In genomic region chr10:133013478-133013877, GRCh38 we compare ENCODE assay signal across 19 cellular contexts.
DNase-seq lines count a peak whose midpoint lies in the region; ATAC-seq and TF ChIP-seq lines count a peak whose summit lies in the region.
"Had no signal": no experiment of that assay in that cellular context is flagged by ENCODE, and none has a peak within 500 bp of the region (broad histone marks: within the 10 kb centered on the region; RNA-seq: fewer than 3 reads in every experiment).

No MANE protein-coding gene starts in this region.

- peaks cover 0 to 6% of the 10 kb centered on the region in 2 donors for H3K36me3 Mint-ChIP-seq in CD14-positive monocyte
- H3K36me3 Mint-ChIP-seq in naive thymus-derived CD4-positive, alpha-beta T cell, result peaks cover 0 to 4% (median 0%) of the 10 kb centered on the region in 5 donors
- H3K36me3 Mint-ChIP-seq: immature natural killer cell had no signal

- TF ChIP-seq CTCF in CD14-positive monocyte (IDR thresholded peaks at IDR 0.05) (no peak), RWPE1 (conservative IDR thresholded peaks at IDR 0.05; ENCODE audit: low read depth) (no peak)

- intact Hi-C loops in CD14-positive monocyte (cut with micrococcal nuclease), result loop anchor here (5.0 to 10.0 kb wide), 2 partner anchors 231 to 244 kb away; no protein-coding TSS in a partner anchor
- intact Hi-C loops in naive thymus-derived CD4-positive, alpha-beta T cell (cut with micrococcal nuclease), result no loop called here

- H3K27me3 ChIP-seq in naive thymus-derived CD4-positive, alpha-beta T cell (ENCODE audit: control insufficient read depth in 2 of 2, insufficient read depth in 2 of 2, low read length in 2 of 2), result no peaks in the 10 kb centered on the region

- H3K4me3 ChIP-seq in naive thymus-derived CD4-positive, alpha-beta T cell (ENCODE audit: low read length), result no peak overlapping the region
- H3K4me3 ChIP-seq: psoas muscle had no signal

- peak; percentile 21 for ATAC-seq in naive thymus-derived CD4-positive, alpha-beta T cell
- ATAC-seq in HG03378 (IDR thresholded peaks at IDR 0.05; ENCODE audit: unreplicated experiment) (no peak), GM21576 (IDR thresholded peaks at IDR 0.05; ENCODE audit: unreplicated experiment) (no peak), GM19467 (IDR thresholded peaks at IDR 0.05; ENCODE audit: unreplicated experiment) (no peak)
- ATAC-seq: activated naive CD8-positive, alpha-beta T cell treated with anti-CD3 and anti-CD28 coated beads, Interleukin-2, amount 50 U/mL, for 24 hours; activated T-cell treated with anti-CD3 and anti-CD28 coated beads, Interleukin-2, amount 50 U/mL, for 4 hours had no signal

- H3K4me1 Mint-ChIP-seq in CD14-positive monocyte, result peaks cover 41% of the 10 kb centered on the region
- H3K4me1 Mint-ChIP-seq in naive thymus-derived CD4-positive, alpha-beta T cell, result peaks cover 0 to 2% (median 0%) of the 10 kb centered on the region in 7 donors
- H3K4me1 Mint-ChIP-seq: activated CD4-positive, alpha-beta T cell treated with anti-CD3 and anti-CD28 coated beads, Interleukin-2, amount 10 ng/mL, durations not matched to agents 7 days and 5 days; activated naive CD8-positive, alpha-beta T cell treated with anti-CD3 and anti-CD28 coated beads, Interleukin-2, amount 50 U/mL, for 24 hours; immature natural killer cell had no signal

- CTCF ChIA-PET in naive thymus-derived CD4-positive, alpha-beta T cell (lab: Charles Lee), result no interaction called here
- CTCF ChIA-PET in RWPE1 (lab: Yijun Ruan, JAX), result interaction anchor here (0.6 kb wide), 1 partner anchor 393 kb away, joined by 6 read pairs; no protein-coding TSS in a partner anchor

- no peaks in the 10 kb centered on the region for H3K9me3 ChIP-seq in naive thymus-derived CD4-positive, alpha-beta T cell (ENCODE audit: control insufficient read depth in 2 of 3, low read length in 3 of 3)
- H3K9me3 ChIP-seq: psoas muscle had no signal

- no peaks in the 10 kb centered on the region for H3K4me1 ChIP-seq in naive thymus-derived CD4-positive, alpha-beta T cell (ENCODE audit: control insufficient read depth in 2 of 2, insufficient read depth in 2 of 2, low read length in 2 of 2)
- H3K4me1 ChIP-seq: psoas muscle had no signal

- H3K9me3 Mint-ChIP-seq in CD14-positive monocyte, result peaks cover 0 to 7% (median 3%) of the 10 kb centered on the region in 7 donors
- peaks cover 0 to 1% (median 0%) of the 10 kb centered on the region in 11 donors for H3K9me3 Mint-ChIP-seq in naive thymus-derived CD4-positive, alpha-beta T cell
- H3K9me3 Mint-ChIP-seq: activated CD4-positive, alpha-beta T cell treated with anti-CD3 and anti-CD28 coated beads, Interleukin-2, amount 10 ng/mL, durations not matched to agents 7 days and 5 days; activated naive CD8-positive, alpha-beta T cell treated with anti-CD3 and anti-CD28 coated beads, Interleukin-2, amount 50 U/mL, for 24 hours; activated T-cell treated with anti-CD3 and anti-CD28 coated beads, Interleukin-2, amount 50 U/mL, for 4 hours; immature natural killer cell had no signal

- POLR2A ChIA-PET in naive thymus-derived CD4-positive, alpha-beta T cell (lab: Charles Lee), result no interaction called here
- POLR2A ChIA-PET in RWPE1 (lab: Yijun Ruan, JAX; ENCODE audit: low non-redundant PET), result no interaction called here

- H3K27me3 Mint-ChIP-seq in CD14-positive monocyte (ENCODE audit: low read depth in 3 of 3), result peaks cover 0 to 5% (median 2%) of the 10 kb centered on the region in 3 donors
- peaks cover 0 to 6% (median 4%) of the 10 kb centered on the region in 5 donors for H3K27me3 Mint-ChIP-seq in naive thymus-derived CD4-positive, alpha-beta T cell
- H3K27me3 Mint-ChIP-seq: activated CD4-positive, alpha-beta T cell treated with anti-CD3 and anti-CD28 coated beads, Interleukin-2, amount 10 ng/mL, durations not matched to agents 7 days and 5 days had no signal

- H3K27ac ChIP-seq in naive thymus-derived CD4-positive, alpha-beta T cell (ENCODE audit: low read depth, low read length), result no peak overlapping the region
- no peak overlapping the region for H3K27ac ChIP-seq in RWPE1
- H3K27ac ChIP-seq: psoas muscle had no signal

- peak overlapping the region in 2 of 7 donors; percentile 68 to 97 for H3K27ac Mint-ChIP-seq in CD14-positive monocyte
- no peak overlapping the region for H3K27ac Mint-ChIP-seq in naive thymus-derived CD4-positive, alpha-beta T cell
- H3K27ac Mint-ChIP-seq: activated CD4-positive, alpha-beta T cell treated with anti-CD3 and anti-CD28 coated beads, Interleukin-2, amount 10 ng/mL, durations not matched to agents 7 days and 5 days; activated naive CD8-positive, alpha-beta T cell treated with anti-CD3 and anti-CD28 coated beads, Interleukin-2, amount 50 U/mL, for 24 hours; immature natural killer cell had no signal

- H3K36me3 ChIP-seq in naive thymus-derived CD4-positive, alpha-beta T cell (ENCODE audit: control insufficient read depth in 2 of 3, insufficient read depth in 3 of 3, low read length in 3 of 3), result no peaks in the 10 kb centered on the region

- DNase-seq in CD14-positive monocyte (ENCODE audit: low spot score) (peak; percentile 89), NOMO-1 treated with dmso at 0.1 percent for 144 hours (lab: John Stamatoyannopoulos, UW; ENCODE audit: unreplicated experiment) (peak; percentile 47), globus pallidus (ENCODE audit: low spot score) (peak; percentile 10), RWPE1 (ENCODE audit: low spot score) (no peak)
- no peak for DNase-seq in naive thymus-derived CD4-positive, alpha-beta T cell
- DNase-seq: ACHN; activated CD4-positive, alpha-beta T cell treated with anti-CD3 and anti-CD28 coated beads, Interleukin-2, amount 10 ng/mL, durations not matched to agents 7 days and 5 days; activated naive CD8-positive, alpha-beta T cell treated with anti-CD3 and anti-CD28 coated beads, Interleukin-2, amount 50 U/mL, for 24 hours; activated T-cell treated with anti-CD3 and anti-CD28 coated beads, Interleukin-2, amount 50 U/mL, for 4 hours; central memory CD4-positive, alpha-beta T cell; COR-L47; GDM1; immature natural killer cell; NCI-H2081; RPMI8226 had no signal

- peak overlapping the region; percentile 13 to 50 for H3K4me3 Mint-ChIP-seq in CD14-positive monocyte
- no peak overlapping the region for H3K4me3 Mint-ChIP-seq in naive thymus-derived CD4-positive, alpha-beta T cell
- H3K4me3 Mint-ChIP-seq: activated CD4-positive, alpha-beta T cell treated with anti-CD3 and anti-CD28 coated beads, Interleukin-2, amount 10 ng/mL, durations not matched to agents 7 days and 5 days; activated naive CD8-positive, alpha-beta T cell treated with anti-CD3 and anti-CD28 coated beads, Interleukin-2, amount 50 U/mL, for 24 hours; activated T-cell treated with anti-CD3 and anti-CD28 coated beads, Interleukin-2, amount 50 U/mL, for 4 hours; immature natural killer cell had no signal

Comparison
In these comparisons a context has a peak if more than half of its experiments do, and no peak if none do; other contexts are left out.
1. DNase-seq: peak in CD14-positive monocyte (single experiment), NOMO-1 treated with dmso at 0.1 percent for 144 hours (single experiment) and globus pallidus (single experiment); none in naive thymus-derived CD4-positive, alpha-beta T cell (0 of 9) and RWPE1 (single experiment).
2. H3K4me3 Mint-ChIP-seq: peak in CD14-positive monocyte (2 of 2); none in naive thymus-derived CD4-positive, alpha-beta T cell (0 of 10).
3. intact Hi-C loops: an anchor here in CD14-positive monocyte (5.0 to 10.0 kb wide); none called in naive thymus-derived CD4-positive, alpha-beta T cell.